Comparison of ENCODE assay signal across 27 cellular contexts in the genomic region with DNA sequence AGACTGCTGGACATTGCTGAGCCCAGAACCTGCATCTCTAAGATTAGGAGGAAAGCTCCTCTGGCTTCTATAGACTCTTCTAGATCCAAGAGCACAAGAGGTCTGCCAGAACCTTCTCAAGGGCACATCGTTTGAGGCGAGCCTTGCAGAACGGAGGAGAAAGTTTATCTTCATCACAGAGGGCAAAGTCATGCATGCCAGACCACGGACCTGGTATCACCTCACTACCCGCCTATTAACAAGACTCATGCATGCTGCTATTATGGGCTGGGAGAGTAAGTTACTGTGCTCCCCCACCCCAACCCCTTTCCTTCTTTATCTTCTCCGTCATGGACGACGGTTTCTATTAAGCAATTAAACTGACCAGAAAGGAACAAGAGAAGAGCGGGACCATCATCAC. TPM values are rescaled to one million over a fixed set of nuclear protein-coding genes. Genes with fewer than 3 reads are reported as not detected.
DNase-seq lines count a peak whose midpoint lies in the region; ATAC-seq and TF ChIP-seq lines count a peak whose summit lies in the region.
"Had no signal": no experiment of that assay in that cellular context is flagged by ENCODE, and none has a peak within 500 bp of the region (broad histone marks: within the 10 kb centered on the region; RNA-seq: fewer than 3 reads in every experiment).

No MANE protein-coding gene starts in this region.

- no TSS peak for BruUV-seq in MCF 10A (replicated peaks; lab: Mats Ljungman, UMichigan)

- H3K27ac ChIP-seq in breast epithelium (peak overlapping the region; percentile 8 to 38), thoracic aorta (peak overlapping the region; percentile 77 to 92)
- H3K27ac ChIP-seq in naive thymus-derived CD4-positive, alpha-beta T cell (ENCODE audit: low read depth, low read length), result no peak overlapping the region
- H3K27ac ChIP-seq: C4-2B, HL-60, RWPE1 had no signal

- no peak for DNase-seq in breast epithelium (ENCODE audit: low spot score in 2 of 2)
- DNase-seq in MCF 10A (ENCODE audit: unreplicated experiment), result no peak
- no peak for DNase-seq in naive thymus-derived CD4-positive, alpha-beta T cell
- no peak for DNase-seq in thoracic aorta (ENCODE audit: low spot score)
- DNase-seq in iPS-NIHi11 (ENCODE audit: low spot score), result no peak
- DNase-seq: 8988T; CD8-positive, alpha-beta memory T cell; DMS53; GDM1; KBM-7; NCI-H1092 treated with DMSO at 0.1 percent for 48 hours; NCI-H146; NCI-H2029; NCI-H2227 treated with DMSO at 0.1 percent for 48 hours; NCI-H510A; NCI-H748 treated with DMSO at 0.1 percent for 48 hours; NK-92 treated with Interleukin-12 subunit alpha and Interleukin-12 subunit beta, amount 100 ng/mL, for 24 hours; SHP77 treated with DMSO at 0.1 percent for 48 hours had no signal

- no peak overlapping the region for H3K4me3 ChIP-seq in breast epithelium
- H3K4me3 ChIP-seq in naive thymus-derived CD4-positive, alpha-beta T cell (ENCODE audit: low read length), result no peak overlapping the region
- peak overlapping the region; percentile 9 for H3K4me3 ChIP-seq in thoracic aorta
- H3K4me3 ChIP-seq: GM23338, HAP-1 had no signal

- CTCF ChIA-PET in MCF 10A (lab: Yijun Ruan, JAX), result interaction anchor here (3.2 kb wide), 1 partner anchor 11 kb away, joined by 18 read pairs; no protein-coding TSS in a partner anchor
- CTCF ChIA-PET in naive thymus-derived CD4-positive, alpha-beta T cell (lab: Charles Lee), result no interaction called here

- H3K27ac Mint-ChIP-seq in MCF 10A (ENCODE audit: low read depth, unreplicated experiment), result no peak overlapping the region
- no peak overlapping the region for H3K27ac Mint-ChIP-seq in naive thymus-derived CD4-positive, alpha-beta T cell
- H3K27ac Mint-ChIP-seq in stimulated activated memory B cell treated with anti-CD40 and anti-IgM and Interleukin-4, amounts not matched to agents 10 μg/mL and 1 μg/mL and 100 μg/mL, for 72 hours, result no peak overlapping the region
- H3K27ac Mint-ChIP-seq: GM23338 had no signal

- POLR2A ChIA-PET in MCF 10A (lab: Yijun Ruan, JAX), result interaction anchor here (0.7 kb wide), 1 partner anchor 352 kb away, joined by 3 read pairs; no protein-coding TSS in a partner anchor
- POLR2A ChIA-PET in naive thymus-derived CD4-positive, alpha-beta T cell (lab: Charles Lee), result interaction anchor here (0.5 kb wide), 1 partner anchor 169 kb away, joined by 4 read pairs; no protein-coding TSS in a partner anchor

- no peak overlapping the region for H3K4me3 Mint-ChIP-seq in MCF 10A (ENCODE audit: unreplicated experiment)
- H3K4me3 Mint-ChIP-seq in naive thymus-derived CD4-positive, alpha-beta T cell, result no peak overlapping the region
- H3K4me3 Mint-ChIP-seq in stimulated activated memory B cell treated with anti-CD40 and anti-IgM and Interleukin-4, amounts not matched to agents 10 μg/mL and 1 μg/mL and 100 μg/mL, for 72 hours, result no peak overlapping the region
- H3K4me3 Mint-ChIP-seq: CD8-positive, alpha-beta memory T cell; GM23338 had no signal

- H3K36me3 ChIP-seq in breast epithelium, result no peaks in the 10 kb centered on the region
- H3K36me3 ChIP-seq in naive thymus-derived CD4-positive, alpha-beta T cell (ENCODE audit: control insufficient read depth in 2 of 3, insufficient read depth in 3 of 3, low read length in 3 of 3), result no peaks in the 10 kb centered on the region
- peaks cover 44% of the 10 kb centered on the region for H3K36me3 ChIP-seq in thoracic aorta
- H3K36me3 ChIP-seq: HAP-1 had no signal

- H3K9me3 ChIP-seq in breast epithelium, result no peaks in the 10 kb centered on the region
- no peaks in the 10 kb centered on the region for H3K9me3 ChIP-seq in naive thymus-derived CD4-positive, alpha-beta T cell (ENCODE audit: control insufficient read depth in 2 of 3, low read length in 3 of 3)
- H3K9me3 ChIP-seq in thoracic aorta, result no peaks in the 10 kb centered on the region
- H3K9me3 ChIP-seq: HAP-1 had no signal

- ATAC-seq in naive thymus-derived CD4-positive, alpha-beta T cell, result peak; percentile 40
- no peak for ATAC-seq in thoracic aorta (ENCODE audit: insufficient number of reproducible peaks, low FRiP score, low read depth)
- no peak for ATAC-seq in stimulated activated memory B cell treated with anti-CD40 and anti-IgM and Interleukin-4, amounts not matched to agents 10 μg/mL and 1 μg/mL and 100 μg/mL, for 72 hours
- ATAC-seq in HG03565 (IDR thresholded peaks at IDR 0.05; ENCODE audit: unreplicated experiment), result no peak
- ATAC-seq: GM23338, HepG2 had no signal

- TF ChIP-seq POLR2A in breast epithelium (IDR thresholded peaks at IDR 0.05), result no peak

- no peaks in the 10 kb centered on the region for H3K36me3 Mint-ChIP-seq in MCF 10A (ENCODE audit: insufficient read depth, unreplicated experiment)
- H3K36me3 Mint-ChIP-seq in naive thymus-derived CD4-positive, alpha-beta T cell, result no peaks in the 10 kb centered on the region
- H3K36me3 Mint-ChIP-seq in stimulated activated memory B cell treated with anti-CD40 and anti-IgM and Interleukin-4, amounts not matched to agents 10 μg/mL and 1 μg/mL and 100 μg/mL, for 72 hours, result no peaks in the 10 kb centered on the region

- intact Hi-C loops in breast epithelium (cut with DNase I; ENCODE audit: low total_unique reads), result no loop called here
- intact Hi-C loops in MCF 10A (cut with micrococcal nuclease), result no loop called here
- intact Hi-C loops in naive thymus-derived CD4-positive, alpha-beta T cell (cut with micrococcal nuclease), result no loop called here

- H3K4me1 ChIP-seq in breast epithelium (no peaks in the 10 kb centered on the region), thoracic aorta (ENCODE audit: control insufficient read depth in 1 of 2, low read depth in 2 of 2) (peaks cover 57 to 99% of the 10 kb centered on the region in 2 donors)
- no peaks in the 10 kb centered on the region for H3K4me1 ChIP-seq in naive thymus-derived CD4-positive, alpha-beta T cell (ENCODE audit: control insufficient read depth in 2 of 2, insufficient read depth in 2 of 2, low read length in 2 of 2)
- H3K4me1 ChIP-seq: HAP-1 had no signal

- no peaks in the 10 kb centered on the region for H3K27me3 ChIP-seq in breast epithelium
- no peaks in the 10 kb centered on the region for H3K27me3 ChIP-seq in naive thymus-derived CD4-positive, alpha-beta T cell (ENCODE audit: control insufficient read depth in 2 of 2, insufficient read depth in 2 of 2, low read length in 2 of 2)
- no peaks in the 10 kb centered on the region for H3K27me3 ChIP-seq in thoracic aorta (replicated peaks; ENCODE audit: insufficient read depth)

- H3K4me1 Mint-ChIP-seq in MCF 10A (ENCODE audit: insufficient read depth, unreplicated experiment), result no peaks in the 10 kb centered on the region
- H3K4me1 Mint-ChIP-seq in naive thymus-derived CD4-positive, alpha-beta T cell, result peaks cover 0 to 8% (median 0%) of the 10 kb centered on the region in 7 donors
- peaks cover 12% of the 10 kb centered on the region for H3K4me1 Mint-ChIP-seq in stimulated activated memory B cell treated with anti-CD40 and anti-IgM and Interleukin-4, amounts not matched to agents 10 μg/mL and 1 μg/mL and 100 μg/mL, for 72 hours
- H3K4me1 Mint-ChIP-seq: GM23338 had no signal

- H3K27me3 Mint-ChIP-seq in MCF 10A (ENCODE audit: insufficient read depth, unreplicated experiment), result no peaks in the 10 kb centered on the region
- peaks cover 0 to 1% (median 0%) of the 10 kb centered on the region in 5 donors for H3K27me3 Mint-ChIP-seq in naive thymus-derived CD4-positive, alpha-beta T cell
- H3K27me3 Mint-ChIP-seq in stimulated activated memory B cell treated with anti-CD40 and anti-IgM and Interleukin-4, amounts not matched to agents 10 μg/mL and 1 μg/mL and 100 μg/mL, for 72 hours, result peaks cover under 1% of the 10 kb centered on the region

- TF ChIP-seq CTCF in breast epithelium (IDR thresholded peaks at IDR 0.05) (no peak), MCF 10A (IDR thresholded peaks at IDR 0.05; ENCODE audit: unreplicated experiment) (no peak), thoracic aorta (IDR thresholded peaks at IDR 0.05) (no peak)

- H3K9me3 Mint-ChIP-seq in MCF 10A (ENCODE audit: unreplicated experiment), result no peaks in the 10 kb centered on the region
- no peaks in the 10 kb centered on the region for H3K9me3 Mint-ChIP-seq in naive thymus-derived CD4-positive, alpha-beta T cell
- H3K9me3 Mint-ChIP-seq in stimulated activated memory B cell treated with anti-CD40 and anti-IgM and Interleukin-4, amounts not matched to agents 10 μg/mL and 1 μg/mL and 100 μg/mL, for 72 hours, result no peaks in the 10 kb centered on the region
- H3K9me3 Mint-ChIP-seq: CD8-positive, alpha-beta memory T cell; GM23338 had no signal

RNA-seq across cellular contexts. Expression of a gene that starts 23.3 kb away (rescaled TPM):
- total RNA-seq in breast epithelium (100 to 1,000 TPM in 1 of 3 donors, 10 to 100 TPM in 2; 11.7 to 144 (median 96.6) TPM), MCF 10A (2022) (not detected in 2 replicates), thoracic aorta (1,000 to 10,000 TPM; 2,411 to 2,456 TPM)
- under 1 TPM in 1 of 5 experiments, not detected in 4; 0.05 TPM for total RNA-seq in naive thymus-derived CD4-positive, alpha-beta T cell
- polyA plus RNA-seq in naive thymus-derived CD4-positive, alpha-beta T cell, result 1 to 10 TPM in 1 of 2 donors, under 1 TPM in 1; 0.39 to 2.2 TPM
- total RNA-seq: CD8-positive, alpha-beta memory T cell; HepG2; HT-29 had no signal
- polyA plus RNA-seq: HepG2 had no signal

RNA-seq across cellular contexts. Expression of a gene that starts 54.9 kb away (rescaled TPM):
- total RNA-seq in breast epithelium (10 to 100 TPM; 31.8 to 43.9 (median 40.8) TPM), MCF 10A (2022) (54.7 and 70.1 TPM in 2 replicates), thoracic aorta (10 to 100 TPM; 14.9 to 29.1 TPM)
- total RNA-seq in naive thymus-derived CD4-positive, alpha-beta T cell, result 10 to 100 TPM; 15.4 to 34.6 (median 27.8) TPM
- 10 to 100 TPM; 18.5 to 34.9 TPM for polyA plus RNA-seq in naive thymus-derived CD4-positive, alpha-beta T cell

Comparison
In these comparisons a context has a peak if more than half of its experiments do, and no peak if none do; other contexts are left out.
1. RNA of a gene that starts 23.3 kb away (total RNA-seq): 2,411 to 2,456 TPM in thoracic aorta; 11.7 to 144 TPM in breast epithelium, 0.05 TPM in naive thymus-derived CD4-positive, alpha-beta T cell and not detected in MCF 10A; every median in the first group is over 10 times any median in the second.